Comparison of ENCODE assay signal across 9 cellular contexts in genomic region chr6:26329763-26330511, GRCh38. TPM values are rescaled to one million over a fixed set of nuclear protein-coding genes. Genes with fewer than 3 reads are reported as not detected.
DNase-seq lines count a peak whose midpoint lies in the region; ATAC-seq, FAIRE-seq and TF ChIP-seq lines count a peak whose summit lies in the region.
"Had no signal": no experiment of that assay in that cellular context is flagged by ENCODE, and none has a peak within 500 bp of the region (broad histone marks: within the 10 kb centered on the region; RNA-seq: fewer than 3 reads in every experiment).

No MANE protein-coding gene starts in this region.

- 0 out of 2 replicates have a peak, but pooled peaks have one; percentile 19 for ATAC-seq in IMR-90 (ENCODE audit: low read depth)
- peak; percentile 41 for ATAC-seq in left lung
- no peak for ATAC-seq in HG03280 (IDR thresholded peaks at IDR 0.05; ENCODE audit: unreplicated experiment)

- H3K4me1 Mint-ChIP-seq in activated naive CD4-positive, alpha-beta T cell treated with anti-CD3 and anti-CD28 coated beads, Interleukin-2, amount 50 U/mL, for 24 hours = peaks cover 49% of the 10 kb centered on the region

- H4K8ac ChIP-seq in IMR-90 (ENCODE audit: low read depth in 2 of 2, low read length in 2 of 2) = no peak overlapping the region

- no peaks in the 10 kb centered on the region for H3K9me3 Mint-ChIP-seq in activated naive CD4-positive, alpha-beta T cell treated with anti-CD3 and anti-CD28 coated beads, Interleukin-2, amount 50 U/mL, for 24 hours

- CTCF ChIA-PET in IMR-90 (lab: Yijun Ruan, JAX) = interaction anchor here (1.1 to 2.1 kb wide), 2 partner anchors 10 to 12 kb away, joined by 4 to 10 read pairs; no protein-coding TSS in a partner anchor

- peak; percentile 48 for DNase-seq in COLO668 (lab: John Stamatoyannopoulos, UW; ENCODE audit: unreplicated experiment)
- DNase-seq in IMR-90 = peak; percentile 68
- DNase-seq in RPMI8226 = peak; percentile 85
- DNase-seq in left lung = no peak
- DNase-seq in globus pallidus (ENCODE audit: low spot score) = no peak
- DNase-seq in frontal cortex (ENCODE audit: low spot score in 2 of 2) = no peak
- DNase-seq: lower lobe of right lung had no signal

- peaks cover 2% of the 10 kb centered on the region for H3K36me3 Mint-ChIP-seq in activated naive CD4-positive, alpha-beta T cell treated with anti-CD3 and anti-CD28 coated beads, Interleukin-2, amount 50 U/mL, for 24 hours

- H2BK5ac ChIP-seq in IMR-90 (ENCODE audit: low read depth, low read length, poor library complexity, severe bottlenecking) = no peak overlapping the region

- H2AK5ac ChIP-seq in IMR-90 (ENCODE audit: low read depth, low read length) = no peak overlapping the region

- H2BK15ac ChIP-seq in IMR-90 (ENCODE audit: low read depth, low read length) = no peak overlapping the region

- no peak for TF ChIP-seq RAD21 in IMR-90 (IDR thresholded peaks at IDR 0.05; ENCODE audit: low read length)

- peak overlapping the region; percentile 99 for H3K27ac Mint-ChIP-seq in activated naive CD4-positive, alpha-beta T cell treated with anti-CD3 and anti-CD28 coated beads, Interleukin-2, amount 50 U/mL, for 24 hours

- H2AK9ac ChIP-seq in IMR-90 (replicated peaks; ENCODE audit: low read depth, low read length, poor library complexity) = no peak overlapping the region

- H3K9me3 ChIP-seq in IMR-90 (ENCODE audit: control insufficient read depth, insufficient read depth, low read length) (no peaks in the 10 kb centered on the region), left lung (no peaks in the 10 kb centered on the region)
- H3K9me3 ChIP-seq: lower lobe of right lung had no signal

- H3K79me1 ChIP-seq in IMR-90 (ENCODE audit: low read depth in 1 of 2, low read length in 2 of 2) = no peaks in the 10 kb centered on the region

- no peak overlapping the region for H2BK20ac ChIP-seq in IMR-90 (ENCODE audit: low read depth, low read length)

- TF ChIP-seq POLR2A in IMR-90 (IDR thresholded peaks at IDR 0.05; ENCODE audit: low read depth, low read length) = no peak

- POLR2A ChIA-PET in IMR-90 (lab: Charles Lee; ENCODE audit: unreplicated experiment) = no interaction called here

- no peak overlapping the region for H3K9ac ChIP-seq in IMR-90 (ENCODE audit: low read depth, low read length)

- no peak overlapping the region for H3K14ac ChIP-seq in IMR-90 (replicated peaks; ENCODE audit: low read depth, low read length)

- dilution Hi-C loops in IMR-90 (cut with HindIII; ENCODE audit: low sequenced_read_pairs, unreplicated experiment) = no loop called here

- H3K27me3 ChIP-seq in IMR-90 (ENCODE audit: control insufficient read depth, insufficient read depth, low read length) = no peaks in the 10 kb centered on the region
- H3K27me3 ChIP-seq in left lung = peaks cover 76 to 100% of the 10 kb centered on the region in 2 donors

- no peak overlapping the region for H2AFZ ChIP-seq in IMR-90 (replicated peaks; ENCODE audit: low read length, poor library complexity)

- peaks cover 16% of the 10 kb centered on the region for H3K27me3 Mint-ChIP-seq in activated naive CD4-positive, alpha-beta T cell treated with anti-CD3 and anti-CD28 coated beads, Interleukin-2, amount 50 U/mL, for 24 hours

- in situ Hi-C loops in IMR-90 (cut with MboI; ENCODE audit: low sequenced_read_pairs) = loop anchor here (5.0 to 25.0 kb wide), 2 partner anchors 242 to 1157 kb away; no protein-coding TSS in a partner anchor

- H3K4me1 ChIP-seq in IMR-90 (ENCODE audit: control insufficient read depth, insufficient read depth, low read length) (0 out of 2 replicates have a peak, but pooled peaks cover 2% of the 10 kb centered on the region), left lung (peaks cover 0 to 15% of the 10 kb centered on the region in 2 donors)

- no peak overlapping the region for H3K23ac ChIP-seq in IMR-90 (ENCODE audit: low read depth, low read length)

- no peak overlapping the region for H4K5ac ChIP-seq in IMR-90 (ENCODE audit: low read depth, low read length)

- H3K56ac ChIP-seq in IMR-90 (ENCODE audit: extremely low read depth, insufficient read depth, low read length) = no peak overlapping the region

- no peak overlapping the region for H2BK120ac ChIP-seq in IMR-90 (ENCODE audit: low read depth, low read length)

- no peak for FAIRE-seq in frontal cortex (lab: Jason Lieb, UNC)

- peak overlapping the region; percentile 85 for H3K4me3 Mint-ChIP-seq in activated naive CD4-positive, alpha-beta T cell treated with anti-CD3 and anti-CD28 coated beads, Interleukin-2, amount 50 U/mL, for 24 hours

- H3K36me3 ChIP-seq in IMR-90 (ENCODE audit: control insufficient read depth, insufficient read depth, low read length) (no peaks in the 10 kb centered on the region), left lung (no peaks in the 10 kb centered on the region)
- H3K36me3 ChIP-seq: lower lobe of right lung had no signal

- TF ChIP-seq CTCF in IMR-90 (conservative IDR thresholded peaks at IDR 0.05; ENCODE audit: low read depth, low read length) (no peak), left lung (IDR thresholded peaks at IDR 0.05) (no peak)

- no peaks in the 10 kb centered on the region; the same call in 1 of the 2 replicates for H3K9me1 ChIP-seq in IMR-90 (ENCODE audit: insufficient read depth, low read length)

- no peak overlapping the region for H4K91ac ChIP-seq in IMR-90 (ENCODE audit: insufficient read depth, low read depth, low read length)

- H3K4me2 ChIP-seq in IMR-90 (ENCODE audit: low read depth, low read length) = peak overlapping the region; percentile 56; the same call in 1 of the 2 replicates

- no peak overlapping the region for H3K18ac ChIP-seq in IMR-90 (ENCODE audit: low read depth, low read length)

- no TSS peak for BruUV-seq in IMR-90 (replicated peaks; lab: Mats Ljungman, UMichigan)

- intact Hi-C loops in IMR-90 (cut with micrococcal nuclease) (loop anchor here (2.0 to 10.0 kb wide), 2 partner anchors 19 to 225 kb away; no protein-coding TSS in a partner anchor), left lung (cut with DNase I) (loop anchor here in 1 of 2 donors (10.0 kb wide), 1 partner anchor 265 kb away; the partner anchor contains the start of gene ABT1)

- WGBS in IMR-90 (ENCODE audit: extremely low coverage in 2 of 2, insufficient read length in 1 of 2), 2 experiments = no CpG with 5 or more reads among the region's 16 CpGs

- H3K4ac ChIP-seq in IMR-90 (ENCODE audit: low read depth, low read length) = no peak overlapping the region

- H3K27ac ChIP-seq in IMR-90 (ENCODE audit: insufficient read depth, low read length) = no peak overlapping the region
- H3K27ac ChIP-seq in left lung = no peak overlapping the region
- H3K27ac ChIP-seq: lower lobe of right lung had no signal

- H3K4me3 ChIP-seq in IMR-90 (ENCODE audit: insufficient read depth, low read depth, low read length) (no peak overlapping the region), left lung (no peak overlapping the region)
- H3K4me3 ChIP-seq: lower lobe of right lung had no signal

- no peaks in the 10 kb centered on the region; the same call in 1 of the 2 replicates for H4K20me1 ChIP-seq in IMR-90 (ENCODE audit: insufficient read depth, low read length)

TF ChIP-seq in IMR-90, 13 proteins besides CTCF, POLR2A, EP300 and RAD21:
- no peak for TF ChIP-seq MAFK (IDR thresholded peaks at IDR 0.05; ENCODE audit: low read depth, low read length)
- no peak for TF ChIP-seq CHD1 (IDR thresholded peaks at IDR 0.05; ENCODE audit: low read depth, low read length)
- TF ChIP-seq, protein P1, sequence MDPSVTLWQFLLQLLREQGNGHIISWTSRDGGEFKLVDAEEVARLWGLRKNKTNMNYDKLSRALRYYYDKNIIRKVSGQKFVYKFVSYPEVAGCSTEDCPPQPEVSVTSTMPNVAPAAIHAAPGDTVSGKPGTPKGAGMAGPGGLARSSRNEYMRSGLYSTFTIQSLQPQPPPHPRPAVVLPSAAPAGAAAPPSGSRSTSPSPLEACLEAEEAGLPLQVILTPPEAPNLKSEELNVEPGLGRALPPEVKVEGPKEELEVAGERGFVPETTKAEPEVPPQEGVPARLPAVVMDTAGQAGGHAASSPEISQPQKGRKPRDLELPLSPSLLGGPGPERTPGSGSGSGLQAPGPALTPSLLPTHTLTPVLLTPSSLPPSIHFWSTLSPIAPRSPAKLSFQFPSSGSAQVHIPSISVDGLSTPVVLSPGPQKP (IDR thresholded peaks at IDR 0.05; ENCODE audit: borderline replicate concordance, low read depth, low read length) = no peak
- peak; percentile 89 for TF ChIP-seq FOS (IDR thresholded peaks at IDR 0.05; ENCODE audit: low read depth, low read length)
- TF ChIP-seq CEBPB (IDR thresholded peaks at IDR 0.05; ENCODE audit: low read depth, low read length) = no peak
- TF ChIP-seq BHLHE40 (IDR thresholded peaks at IDR 0.05; ENCODE audit: low read depth, low read length) = 0 out of 2 replicates have a peak, but pooled peaks have one; percentile 24
- no peak for TF ChIP-seq MAZ (IDR thresholded peaks at IDR 0.05; ENCODE audit: borderline replicate concordance, low read depth, low read length)

RNA-seq across cellular contexts. Expression of gene BTN3A2, which starts 35.1 kb away (rescaled TPM):
- total RNA-seq in IMR-90 (2012; rRNA removed) (17.2 and 20.4 TPM in 2 replicates), left lung (10 to 100 TPM; 72.7 to 96.4 TPM), frontal cortex (2.0 TPM)
- 14.8 and 15.7 TPM in 2 replicates for polyA plus RNA-seq in IMR-90 (2012; rRNA removed)
- polyA plus RNA-seq in IMR-90 (2012; cell fraction: cytosol; rRNA removed) = 7.4 and 12.2 TPM in 2 replicates
- polyA plus RNA-seq in IMR-90 (2012; cell fraction: nucleus; rRNA removed; ENCODE audit: low replicate concordance) = 9.8 and 25.8 TPM in 2 replicates

RNA-seq across cellular contexts. Expression of gene BTN2A2, which starts 53.0 kb away (rescaled TPM):
- total RNA-seq in IMR-90 (2012; rRNA removed) = 10.6 and 12.5 TPM in 2 replicates
- 9.8 and 15.2 TPM in 2 replicates for polyA plus RNA-seq in IMR-90 (2012; rRNA removed)
- polyA plus RNA-seq in IMR-90 (2012; cell fraction: cytosol; rRNA removed) = 4.9 and 6.3 TPM in 2 replicates
- polyA plus RNA-seq in IMR-90 (2012; cell fraction: nucleus; rRNA removed; ENCODE audit: low replicate concordance) = 27.6 and 53.1 TPM in 2 replicates
- 10 to 100 TPM; 16.6 to 21.0 TPM for total RNA-seq in left lung
- 2.4 TPM for total RNA-seq in frontal cortex

Comparison
In these comparisons a context has a peak if more than half of its experiments do, and no peak if none do; other contexts are left out.
1. DNase-seq: peak in COLO668 (single experiment), IMR-90 (single experiment) and RPMI8226 (single experiment); none in left lung (0 of 2), globus pallidus (single experiment) and frontal cortex (0 of 2).